In the genomic region with DNA sequence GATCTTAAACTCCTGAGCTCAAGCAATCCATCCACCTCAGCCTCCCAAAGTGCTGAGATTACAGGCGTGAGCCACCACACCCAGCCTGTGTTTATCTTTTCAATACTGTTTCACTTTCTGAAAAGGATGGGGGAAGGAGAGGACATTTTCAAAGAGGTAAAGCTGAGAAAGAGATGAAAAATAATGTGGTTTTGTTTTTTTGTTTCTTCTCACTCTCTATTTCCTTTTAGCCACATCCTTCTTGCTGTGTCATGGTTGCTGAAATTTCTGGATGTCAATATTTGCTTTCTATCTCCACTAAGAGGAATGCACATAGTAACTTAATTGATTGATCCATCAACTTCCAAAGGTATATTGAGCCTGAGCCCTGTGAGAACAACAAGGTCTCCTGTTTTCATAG, we compare ENCODE assay signal across 18 cellular contexts.
"Had no signal": no experiment of that assay in that cellular context is flagged by ENCODE, and none has a peak within 500 bp of the region (broad histone marks: within the 10 kb centered on the region; RNA-seq: fewer than 3 reads in every experiment).

No MANE protein-coding gene starts in this region.

- DNase-seq: activated CD4-positive, alpha-beta T cell treated with anti-CD3 and anti-CD28 coated beads for 4 hours; activated effector memory CD4-positive, alpha-beta T cell treated with anti-CD3 and anti-CD28 coated beads, Interleukin-2, amount 50 U/mL, for 16 hours; activated T-cell treated with anti-CD3 and anti-CD28 coated beads, Interleukin-2, amount 50 U/mL, for 72 hours; dermis blood vessel endothelial cell; effector memory CD4-positive, alpha-beta T cell; esophagus squamous epithelium; heart right ventricle; kidney glomerular epithelial cell; retina; spleen; stimulated activated CD8-positive, alpha-beta memory T cell treated with anti-CD3 and anti-CD28 coated beads, Interleukin-4, amount 100 ng/mL, for 48 hours; stimulated activated naive CD4-positive, alpha-beta T cell treated with Interleukin-2 at 50 U/mL for 16 hours had no signal

- H3K27ac Mint-ChIP-seq: activated naive CD8-positive, alpha-beta T cell; activated T-cell treated with anti-CD3 and anti-CD28 coated beads, Interleukin-2, amount 50 U/mL, for 72 hours; memory B cell; nephron; T-helper 2 cell treated with Interferon-gamma antibody and Interleukin-4, amounts not matched to agents 5 μg/mL and 100 μg/mL, for 36 hours had no signal

- H3K4me1 ChIP-seq: esophagus squamous epithelium, spleen had no signal

- H3K36me3 Mint-ChIP-seq: activated naive CD8-positive, alpha-beta T cell; memory B cell had no signal

- H3K27ac ChIP-seq: cardiac muscle cell, esophagus squamous epithelium, heart right ventricle, spleen, tibial nerve had no signal

- H3K27me3 ChIP-seq: esophagus squamous epithelium, tibial nerve had no signal

- H3K4me3 Mint-ChIP-seq: activated naive CD8-positive, alpha-beta T cell; activated T-cell treated with anti-CD3 and anti-CD28 coated beads, Interleukin-2, amount 50 U/mL, for 72 hours; memory B cell; nephron; T-helper 2 cell treated with Interferon-gamma antibody and Interleukin-4, amounts not matched to agents 5 μg/mL and 100 μg/mL, for 36 hours had no signal

- ATAC-seq: activated T-cell treated with anti-CD3 and anti-CD28 coated beads, Interleukin-2, amount 50 U/mL, for 72 hours; heart right ventricle had no signal

- H3K9me3 Mint-ChIP-seq: activated T-cell treated with anti-CD3 and anti-CD28 coated beads, Interleukin-2, amount 50 U/mL, for 72 hours; memory B cell; nephron had no signal

- H3K9me3 ChIP-seq: esophagus squamous epithelium, heart right ventricle, spleen, tibial nerve had no signal

- H3K4me3 ChIP-seq: cardiac muscle cell, esophagus squamous epithelium, heart right ventricle, spleen, tibial nerve had no signal

- H3K36me3 ChIP-seq: cardiac muscle cell, esophagus squamous epithelium, heart right ventricle, spleen, tibial nerve had no signal

- H3K4me1 Mint-ChIP-seq: memory B cell, nephron had no signal
